14 cellular contexts compared by ENCODE assay signal in genomic region chr2:154912215-154912614, GRCh38.
"Had no signal": no experiment of that assay in that cellular context is flagged by ENCODE, and none has a peak within 500 bp of the region (broad histone marks: within the 10 kb centered on the region; RNA-seq: fewer than 3 reads in every experiment).

No MANE protein-coding gene starts in this region.

- H3K4me1 ChIP-seq: gastrocnemius medialis, heart right ventricle, left ventricle myocardium inferior, upper lobe of left lung had no signal

- H3K27me3 ChIP-seq: gastrocnemius medialis, heart right ventricle, upper lobe of left lung had no signal

- DNase-seq: activated naive CD4-positive, alpha-beta T cell treated with anti-CD3 and anti-CD28 coated beads, Interleukin-2, amount 10 ng/mL, durations not matched to agents 7 days and 5 days; central memory CD4-positive, alpha-beta T cell; effector memory CD8-positive, alpha-beta T cell; gastrocnemius medialis; heart right ventricle; islet precursor cell; left ventricle myocardium inferior; nephron progenitor cell; stimulated activated CD4-positive, alpha-beta T cell treated with anti-CD3 and anti-CD28 coated beads, Interleukin-2, amount 100 ng/mL, for 24 hours; stimulated activated naive CD4-positive, alpha-beta T cell treated with Interleukin-2 at 50 U/mL for 16 hours; upper lobe of left lung had no signal

- H3K36me3 ChIP-seq: gastrocnemius medialis, heart right ventricle, left ventricle myocardium inferior, upper lobe of left lung had no signal

- H3K27ac ChIP-seq: epithelial cell of prostate, gastrocnemius medialis, heart right ventricle, left ventricle myocardium inferior, upper lobe of left lung had no signal

- ATAC-seq: activated CD4-positive, CD25-positive, alpha-beta regulatory T cell treated with anti-CD3 and anti-CD28 coated beads, Interleukin-2, amount 50 U/mL, for 24 hours; effector memory CD8-positive, alpha-beta T cell; gastrocnemius medialis; heart right ventricle; sciatic nerve had no signal

- H3K9me3 ChIP-seq: gastrocnemius medialis, left ventricle myocardium inferior, upper lobe of left lung had no signal

- H3K4me3 ChIP-seq: gastrocnemius medialis, heart right ventricle, left ventricle myocardium inferior, upper lobe of left lung had no signal
